In genomic region chr9:6759114-6759977, GRCh38 we compare ENCODE assay signal across 8 cellular contexts. TPM values are rescaled to one million over a fixed set of nuclear protein-coding genes. Genes with fewer than 3 reads are reported as not detected.
DNase-seq lines count a peak whose midpoint lies in the region; ATAC-seq and TF ChIP-seq lines count a peak whose summit lies in the region.

No MANE protein-coding gene starts in this region.

- H3K27me3 ChIP-seq in BE2C: no peaks in the 10 kb centered on the region
- H3K27me3 ChIP-seq in brain microvascular endothelial cell (replicated peaks): no peaks in the 10 kb centered on the region
- H3K27me3 ChIP-seq in liver (ENCODE audit: control insufficient read depth in 4 of 4, insufficient read depth in 4 of 4, low read length in 3 of 4): no peaks in the 10 kb centered on the region

- ATAC-seq in GM18870 (IDR thresholded peaks at IDR 0.05; ENCODE audit: unreplicated experiment): peak; percentile 25
- peak; percentile 21 for ATAC-seq in HG03354 (IDR thresholded peaks at IDR 0.05; ENCODE audit: poor library complexity, severe bottlenecking, unreplicated experiment)

- H3K9me3 ChIP-seq in BE2C: no peaks in the 10 kb centered on the region
- H3K9me3 ChIP-seq in SK-N-MC (ENCODE audit: low read depth, low read length): no peaks in the 10 kb centered on the region
- H3K9me3 ChIP-seq in liver (ENCODE audit: control insufficient read depth in 4 of 4, low read length in 3 of 4): no peaks in the 10 kb centered on the region

- H3K4me3 ChIP-seq in BE2C (ENCODE audit: low read depth, low read length): peak overlapping the region; percentile 90
- H3K4me3 ChIP-seq in SK-N-MC: peak overlapping the region; percentile 97
- peak overlapping the region; percentile 88 for H3K4me3 ChIP-seq in brain microvascular endothelial cell (ENCODE audit: low read depth, low read length)
- H3K4me3 ChIP-seq in liver (ENCODE audit: low read depth in 1 of 3, low read length in 3 of 3): peak overlapping the region; percentile 80 to 99 (median 91)

- H3K4me1 ChIP-seq in BE2C (no peaks in the 10 kb centered on the region), liver (ENCODE audit: control insufficient read depth in 4 of 4, insufficient read depth in 4 of 4, low read length in 3 of 4) (peaks cover 2 to 7% (median 5%) of the 10 kb centered on the region in 4 donors)

- whole genome bisulfite sequencing in liver: 17% methylated on average over 29 of the region's 29 CpGs

- in situ Hi-C loops in brain microvascular endothelial cell (cut with HindIII; ENCODE audit: low pct_ligation_motif_present, low sequenced_read_pairs): no loop called here

- H3K9ac ChIP-seq in SK-N-MC (ENCODE audit: insufficient read length) (peak overlapping the region; percentile 75), liver (ENCODE audit: low read depth in 1 of 2, low read length in 2 of 2) (peak overlapping the region; percentile 80 to 94)

- no peak overlapping the region for H3K27ac ChIP-seq in SK-N-MC
- H3K27ac ChIP-seq in brain microvascular endothelial cell: peak overlapping the region; percentile 89
- peak overlapping the region; percentile 86 to 99 for H3K27ac ChIP-seq in liver (ENCODE audit: low read depth in 1 of 2, low read length in 2 of 2)

- TF ChIP-seq CTCF in BE2C (IDR thresholded peaks at IDR 0.05; ENCODE audit: low read depth, low read length): no peak
- no peak for TF ChIP-seq CTCF in brain microvascular endothelial cell (IDR thresholded peaks at IDR 0.05; ENCODE audit: low read depth, low read length, missing control alignments)
- TF ChIP-seq CTCF in liver (IDR thresholded peaks at IDR 0.05; ENCODE audit: low read depth, low read length, missing input control): no peak

- DNase-seq in BE2C: no peak
- no peak for DNase-seq in SK-N-MC (ENCODE audit: low read depth, low spot score)
- peak; percentile 74 for DNase-seq in brain microvascular endothelial cell
- peak; percentile 85 for DNase-seq in stromal cell of bone marrow (ENCODE audit: low read depth)
- DNase-seq in COR-L47 (lab: John Stamatoyannopoulos, UW): no peak

- TF ChIP-seq RAD21 in liver (IDR thresholded peaks at IDR 0.05): no peak

- H3K36me3 ChIP-seq in BE2C: no peaks in the 10 kb centered on the region
- H3K36me3 ChIP-seq in SK-N-MC (ENCODE audit: insufficient read depth, low read length): no peaks in the 10 kb centered on the region
- no peaks in the 10 kb centered on the region for H3K36me3 ChIP-seq in brain microvascular endothelial cell (replicated peaks)
- H3K36me3 ChIP-seq in liver (ENCODE audit: control insufficient read depth in 4 of 4, insufficient read depth in 3 of 4, low read depth in 1 of 4, low read length in 3 of 4): no peaks in the 10 kb centered on the region

TF ChIP-seq in liver, 16 proteins besides CTCF, POLR2A, EP300 and RAD21:
- no peak for TF ChIP-seq NR2F2 (IDR thresholded peaks at IDR 0.05)
- TF ChIP-seq HNF4A (conservative IDR thresholded peaks at IDR 0.05): no peak
- no peak for TF ChIP-seq YY1 (IDR thresholded peaks at IDR 0.05)
- TF ChIP-seq TAF1 (conservative IDR thresholded peaks at IDR 0.05): peak; percentile 8
- TF ChIP-seq FOXA2 (IDR thresholded peaks at IDR 0.05): no peak
- TF ChIP-seq RXRA (IDR thresholded peaks at IDR 0.05): peak in 1 of 2 donors; percentile 17
- TF ChIP-seq EGR1 (IDR thresholded peaks at IDR 0.05; ENCODE audit: low read depth in 2 of 2): no peak

RNA-seq across cellular contexts. Expression of gene KDM4C, which starts 1.6 kb away (rescaled TPM):
- 11.5 TPM for polyA plus RNA-seq in BE2C (2012; ENCODE audit: insufficient read depth, insufficient read length, low read depth)
- total RNA-seq in liver: 10 to 100 TPM; 39.2 to 40.2 TPM
- polyA plus RNA-seq in liver: 1 to 10 TPM; 4.3 to 8.8 TPM

Comparison
In these comparisons a context has a peak if more than half of its experiments do, and no peak if none do; other contexts are left out.
1. DNase-seq: peak in brain microvascular endothelial cell (single experiment) and stromal cell of bone marrow (single experiment); none in BE2C (single experiment), SK-N-MC (single experiment) and COR-L47 (single experiment).
2. Peak in every context shown above with its lines, with median percentiles within 50 percentile points of each other: H3K4me3 ChIP-seq.